In the genomic region with DNA sequence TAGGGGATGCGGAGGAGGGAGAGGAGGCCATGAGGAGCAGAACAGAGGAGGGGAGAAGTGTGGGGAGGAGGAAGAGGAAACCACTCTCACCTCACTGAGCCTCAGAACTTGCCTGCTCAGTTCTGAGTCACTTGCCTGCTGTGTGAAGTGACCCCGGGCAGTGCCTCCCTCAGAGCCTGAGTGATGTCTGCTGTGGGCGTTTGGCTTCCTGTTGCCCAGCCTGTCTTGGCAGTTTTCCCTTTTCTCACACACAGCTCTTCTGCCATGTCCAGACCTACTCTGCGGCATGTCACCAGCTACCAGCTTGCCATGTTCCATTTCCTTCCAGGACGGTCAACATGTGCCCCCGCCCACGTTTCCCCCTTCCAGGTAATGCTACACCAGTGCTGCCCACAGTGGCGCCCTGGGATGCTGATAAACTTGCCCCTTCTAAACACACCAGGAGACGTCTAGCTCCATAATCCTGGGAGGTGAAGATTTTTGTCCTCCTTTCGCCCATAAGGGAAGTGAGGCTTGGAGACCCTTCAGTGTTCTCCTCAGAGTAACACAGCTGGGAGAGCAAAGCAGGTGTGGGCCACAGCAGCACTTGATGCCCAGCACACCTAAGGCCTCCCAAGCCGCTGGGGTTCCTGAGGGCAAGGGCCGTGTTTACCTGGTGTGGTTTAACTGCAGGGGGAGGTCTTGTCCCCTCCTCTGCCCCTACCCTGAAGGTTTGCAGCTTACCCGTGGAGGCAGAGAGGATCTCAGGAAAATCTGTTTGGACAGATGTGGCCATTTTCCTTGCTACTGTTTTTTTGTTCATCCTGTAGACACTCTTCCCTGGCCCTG, we compare ENCODE assay signal across 8 cellular contexts.
DNase-seq lines count a peak whose midpoint lies in the region; ATAC-seq, FAIRE-seq and TF ChIP-seq lines count a peak whose summit lies in the region.

No MANE protein-coding gene starts in this region.

- no peaks in the 10 kb centered on the region for H3K9me3 ChIP-seq in gastroesophageal sphincter
- H3K9me3 ChIP-seq in hepatocyte (ENCODE audit: low read depth), result no peaks in the 10 kb centered on the region

- TF ChIP-seq CTCF in gastroesophageal sphincter (IDR thresholded peaks at IDR 0.05) (no peak), hepatocyte (IDR thresholded peaks at IDR 0.05; ENCODE audit: poor library complexity) (no peak)

- no peak for FAIRE-seq in GM12892 (lab: Jason Lieb, UNC)

- DNase-seq in 8988T (peak; percentile 68), HCEC 1CT (peak; percentile 26), iris pigment epithelial cell (ENCODE audit: low read depth) (peak; percentile 65), GM12892 (ENCODE audit: insufficient read length) (no peak), hepatocyte (ENCODE audit: low spot score) (no peak), NCI-H2081 treated with DMSO at 0.1 percent for 48 hours (lab: John Stamatoyannopoulos, UW) (no peak)
- DNase-seq in activated CD8-positive, alpha-beta memory T cell treated with anti-CD3 and anti-CD28 coated beads, Interleukin-2, amount 50 U/mL, for 48 hours, result peak; percentile 70

- TF ChIP-seq POLR2A in gastroesophageal sphincter (IDR thresholded peaks at IDR 0.05) (no peak), GM12892 (IDR thresholded peaks at IDR 0.05; ENCODE audit: low read depth, low read length) (no peak)

- H3K27ac ChIP-seq in gastroesophageal sphincter (no peak overlapping the region), hepatocyte (no peak overlapping the region)

- H3K36me3 ChIP-seq in gastroesophageal sphincter, result no peaks in the 10 kb centered on the region
- no peaks in the 10 kb centered on the region for H3K36me3 ChIP-seq in hepatocyte (replicated peaks; ENCODE audit: insufficient read depth, low read depth)

- no peak for TF ChIP-seq EP300 in gastroesophageal sphincter (IDR thresholded peaks at IDR 0.05)

- H3K4me3 ChIP-seq in gastroesophageal sphincter (no peak overlapping the region), hepatocyte (no peak overlapping the region)

- no peak overlapping the region for H3K4me2 ChIP-seq in hepatocyte

- no peak for ATAC-seq in gastroesophageal sphincter

- no peaks in the 10 kb centered on the region for H3K4me1 ChIP-seq in gastroesophageal sphincter
- no peaks in the 10 kb centered on the region for H3K4me1 ChIP-seq in hepatocyte (ENCODE audit: insufficient read depth)

- H3K79me2 ChIP-seq in hepatocyte, result no peaks in the 10 kb centered on the region

- H3K9me2 ChIP-seq in hepatocyte (replicated peaks; ENCODE audit: insufficient read depth), result no peaks in the 10 kb centered on the region

- WGBS in gastroesophageal sphincter (ENCODE audit: low coverage in 1 of 2), 2 donors, result 64 to 66% methylated on average over 4 to 8 of the region's 13 CpGs
- WGBS in hepatocyte (ENCODE audit: low lambda C conversion rate, missing lambda C conversion rate), result 78% methylated on average over 13 of the region's 13 CpGs

- H4K20me1 ChIP-seq in hepatocyte (ENCODE audit: insufficient read depth, poor library complexity, severe bottlenecking), result no peaks in the 10 kb centered on the region

- H3K27me3 ChIP-seq in gastroesophageal sphincter (peaks cover 52% of the 10 kb centered on the region), hepatocyte (no peaks in the 10 kb centered on the region)

- H2AFZ ChIP-seq in hepatocyte, result no peak overlapping the region

Comparison
In these comparisons a context has a peak if more than half of its experiments do, and no peak if none do; other contexts are left out.
1. DNase-seq: peak in 8988T (single experiment), HCEC 1CT (single experiment), activated CD8-positive, alpha-beta memory T cell treated with anti-CD3 and anti-CD28 coated beads, Interleukin-2, amount 50 U/mL, for 48 hours (single experiment) and iris pigment epithelial cell (single experiment); none in GM12892 (single experiment), hepatocyte (single experiment) and NCI-H2081 treated with DMSO at 0.1 percent for 48 hours (single experiment).